Comparison of ENCODE assay signal across 7 cellular contexts in the genomic region with DNA sequence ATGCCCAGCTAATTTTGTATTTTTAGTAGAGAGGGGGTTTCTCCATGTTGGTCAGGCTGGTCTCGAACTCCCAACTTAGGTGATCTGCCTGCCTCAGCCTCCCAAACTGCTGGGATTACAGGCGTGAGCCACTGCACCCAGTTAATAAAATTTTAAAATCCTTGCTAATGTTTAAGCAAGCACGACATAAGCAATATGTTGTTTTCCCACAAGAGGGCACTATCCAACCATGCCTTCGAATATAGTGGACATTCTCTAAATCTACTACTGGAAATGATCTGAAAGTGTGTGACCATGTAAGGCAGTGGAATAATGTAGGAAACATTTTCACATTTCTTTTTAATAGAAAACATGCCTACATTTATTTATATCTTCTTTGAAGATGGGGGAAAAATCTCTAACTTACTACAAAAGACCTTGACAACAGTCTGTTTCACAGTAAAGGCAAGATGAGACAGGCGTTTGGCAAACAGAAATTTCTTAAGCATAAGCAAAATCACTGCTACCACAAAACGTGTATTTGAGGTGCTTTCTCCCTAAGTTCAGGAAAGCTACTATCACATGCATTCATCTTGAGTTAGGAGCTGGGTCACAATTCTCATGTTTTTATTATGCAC. TPM values are rescaled to one million over a fixed set of nuclear protein-coding genes. Genes with fewer than 3 reads are reported as not detected.
A peak's percentile ranks its signal among the peaks of the same experiment; 100 is the strongest.
DNase-seq lines count a peak whose midpoint lies in the region; ATAC-seq, FAIRE-seq and TF ChIP-seq lines count a peak whose summit lies in the region.

No MANE protein-coding gene starts in this region.

- H3K36me3 Mint-ChIP-seq in naive thymus-derived CD4-positive, alpha-beta T cell: peaks cover 0 to 11% (median 4%) of the 10 kb centered on the region in 5 donors
- H3K36me3 Mint-ChIP-seq in activated CD4-positive, alpha-beta memory T cell treated with anti-CD3 and anti-CD28 coated beads, Interleukin-2, amount 10 ng/mL, durations not matched to agents 7 days and 5 days (ENCODE audit: low read depth): peaks cover 18% of the 10 kb centered on the region

- peak; percentile 97 for FAIRE-seq in G401.6 (lab: Jason Lieb, UNC)

- no peaks in the 10 kb centered on the region for H3K27me3 Mint-ChIP-seq in naive thymus-derived CD4-positive, alpha-beta T cell
- H3K27me3 Mint-ChIP-seq in activated CD4-positive, alpha-beta memory T cell treated with anti-CD3 and anti-CD28 coated beads, Interleukin-2, amount 10 ng/mL, durations not matched to agents 7 days and 5 days: no peaks in the 10 kb centered on the region

- H3K4me1 ChIP-seq in naive thymus-derived CD4-positive, alpha-beta T cell (ENCODE audit: control insufficient read depth in 2 of 2, insufficient read depth in 2 of 2, low read length in 2 of 2): peaks cover 0 to 13% of the 10 kb centered on the region in 2 donors

- DNase-seq in LoVo (ENCODE audit: low spot score) (peak; percentile 51), SW480 (ENCODE audit: low spot score) (peak; percentile 52), fibroblast of mammary gland (ENCODE audit: low read depth) (peak; percentile 82), T-helper 9 cell (no peak)
- DNase-seq in naive thymus-derived CD4-positive, alpha-beta T cell: peak in 5 of 9 donors; percentile 26 to 38 (median 38)
- DNase-seq in activated CD4-positive, alpha-beta memory T cell treated with anti-CD3 and anti-CD28 coated beads, Interleukin-2, amount 10 ng/mL, durations not matched to agents 7 days and 5 days: no peak

- no peaks in the 10 kb centered on the region for H3K9me3 Mint-ChIP-seq in naive thymus-derived CD4-positive, alpha-beta T cell
- no peaks in the 10 kb centered on the region for H3K9me3 Mint-ChIP-seq in activated CD4-positive, alpha-beta memory T cell treated with anti-CD3 and anti-CD28 coated beads, Interleukin-2, amount 10 ng/mL, durations not matched to agents 7 days and 5 days

- no peak overlapping the region for H3K27ac ChIP-seq in naive thymus-derived CD4-positive, alpha-beta T cell (ENCODE audit: low read depth, low read length)

- H3K4me1 Mint-ChIP-seq in naive thymus-derived CD4-positive, alpha-beta T cell: peaks cover 2 to 37% (median 24%) of the 10 kb centered on the region in 7 donors
- H3K4me1 Mint-ChIP-seq in activated CD4-positive, alpha-beta memory T cell treated with anti-CD3 and anti-CD28 coated beads, Interleukin-2, amount 10 ng/mL, durations not matched to agents 7 days and 5 days: peaks cover 20% of the 10 kb centered on the region

- POLR2A ChIA-PET in naive thymus-derived CD4-positive, alpha-beta T cell (lab: Charles Lee): no interaction called here
- POLR2A ChIA-PET in activated CD4-positive, alpha-beta memory T cell treated with anti-CD3 and anti-CD28 coated beads, Interleukin-2, amount 10 ng/mL, durations not matched to agents 7 days and 5 days (lab: Charles Lee): interaction anchor here (1.5 to 1.8 kb wide), 2 partner anchors 16 to 38 kb away, joined by 3 to 5 read pairs; a partner anchor contains a TSS

- H3K9me3 ChIP-seq in naive thymus-derived CD4-positive, alpha-beta T cell (ENCODE audit: control insufficient read depth in 2 of 3, low read length in 3 of 3): no peaks in the 10 kb centered on the region

- CTCF ChIA-PET in naive thymus-derived CD4-positive, alpha-beta T cell (lab: Charles Lee): interaction anchor here (0.7 to 1.9 kb wide), 5 partner anchors 10 to 130 kb away, joined by 3 to 4 read pairs (median 3); no protein-coding TSS in a partner anchor
- CTCF ChIA-PET in activated CD4-positive, alpha-beta memory T cell treated with anti-CD3 and anti-CD28 coated beads, Interleukin-2, amount 10 ng/mL, durations not matched to agents 7 days and 5 days (lab: Charles Lee): interaction anchor here (0.7 to 2.9 kb wide), 15 partner anchors 8 to 1160 kb away, joined by 3 to 12 read pairs (median 4); a partner anchor contains a TSS

- ATAC-seq in naive thymus-derived CD4-positive, alpha-beta T cell: peak; percentile 76

- H3K4me3 ChIP-seq in fibroblast of mammary gland (ENCODE audit: control insufficient read depth, low read depth, low read length): no peak overlapping the region
- no peak overlapping the region for H3K4me3 ChIP-seq in naive thymus-derived CD4-positive, alpha-beta T cell (ENCODE audit: low read length)

- H3K27ac Mint-ChIP-seq in naive thymus-derived CD4-positive, alpha-beta T cell: peak overlapping the region in 2 of 9 donors; percentile 2 to 11
- H3K27ac Mint-ChIP-seq in activated CD4-positive, alpha-beta memory T cell treated with anti-CD3 and anti-CD28 coated beads, Interleukin-2, amount 10 ng/mL, durations not matched to agents 7 days and 5 days: no peak overlapping the region

- H3K27me3 ChIP-seq in naive thymus-derived CD4-positive, alpha-beta T cell (ENCODE audit: control insufficient read depth in 2 of 2, insufficient read depth in 2 of 2, low read length in 2 of 2): no peaks in the 10 kb centered on the region

- peak; percentile 79 for TF ChIP-seq CTCF in fibroblast of mammary gland (conservative IDR thresholded peaks at IDR 0.05; ENCODE audit: control insufficient read depth, insufficient read depth, low read depth, low read length)

- no peak overlapping the region for H3K4me3 Mint-ChIP-seq in naive thymus-derived CD4-positive, alpha-beta T cell
- no peak overlapping the region for H3K4me3 Mint-ChIP-seq in activated CD4-positive, alpha-beta memory T cell treated with anti-CD3 and anti-CD28 coated beads, Interleukin-2, amount 10 ng/mL, durations not matched to agents 7 days and 5 days

- intact Hi-C loops in naive thymus-derived CD4-positive, alpha-beta T cell (cut with micrococcal nuclease): loop anchor here (1.0 to 5.0 kb wide), 3 partner anchors 36 to 713 kb away; a partner anchor contains a TSS

- peaks cover 0 to 11% (median 0%) of the 10 kb centered on the region in 3 experiments for H3K36me3 ChIP-seq in naive thymus-derived CD4-positive, alpha-beta T cell (ENCODE audit: control insufficient read depth in 2 of 3, insufficient read depth in 3 of 3, low read length in 3 of 3)

RNA-seq across cellular contexts. Expression of a gene that starts 38.2 kb away (rescaled TPM):
- total RNA-seq in naive thymus-derived CD4-positive, alpha-beta T cell: 10 to 100 TPM; 56.3 to 98.8 (median 62.8) TPM
- polyA plus RNA-seq in naive thymus-derived CD4-positive, alpha-beta T cell: 10 to 100 TPM; 61.7 to 66.0 TPM
- total RNA-seq in activated CD4-positive, alpha-beta memory T cell treated with anti-CD3 and anti-CD28 coated beads, Interleukin-2, amount 10 ng/mL, durations not matched to agents 7 days and 5 days: 10 to 100 TPM; 85.7 to 96.0 TPM

Comparison
In these comparisons a context has a peak if more than half of its experiments do, and no peak if none do; other contexts are left out.
1. DNase-seq: peak in LoVo (single experiment), SW480 (single experiment), fibroblast of mammary gland (single experiment) and naive thymus-derived CD4-positive, alpha-beta T cell (5 of 9); none in activated CD4-positive, alpha-beta memory T cell treated with anti-CD3 and anti-CD28 coated beads, Interleukin-2, amount 10 ng/mL, durations not matched to agents 7 days and 5 days (single experiment) and T-helper 9 cell (single experiment).